ENCODE assay signal across 1 cellular context in genomic region chr3:106302451-106303221, GRCh38.
TF ChIP-seq lines count a peak whose summit lies in the region.

No MANE protein-coding gene starts in this region.

TF ChIP-seq in GM23338, 12 proteins besides CTCF, POLR2A, EP300 and RAD21 (continued from another document):
- no peak for TF ChIP-seq ZNF462 (CRISPR knock-in tag; IDR thresholded peaks at IDR 0.05)
- TF ChIP-seq ZNF331 (CRISPR knock-in tag; IDR thresholded peaks at IDR 0.05; ENCODE audit: low read depth) = no peak
